Comparison of ENCODE assay signal across 8 cellular contexts in genomic region chr4:138242830-138243149, GRCh38. TPM values are rescaled to one million over a fixed set of nuclear protein-coding genes. Genes with fewer than 3 reads are reported as not detected.
DNase-seq lines count a peak whose midpoint lies in the region; ATAC-seq, FAIRE-seq and TF ChIP-seq lines count a peak whose summit lies in the region.

No MANE protein-coding gene starts in this region.

- peaks cover 27% of the 10 kb centered on the region; the same call in 1 of the 2 replicates for H3K36me3 Mint-ChIP-seq in HFFc6 (ENCODE audit: low read depth)

- H3K4me2 ChIP-seq in HepG2 (ENCODE audit: low read depth, low read length): peak overlapping the region; percentile 77

- H3K27me3 ChIP-seq in HepG2 (ENCODE audit: control insufficient read depth in 1 of 2, insufficient read depth in 2 of 2, low read length in 2 of 2): no peaks in the 10 kb centered on the region; a peak in 1 of 5 replicates

- no peak for TF ChIP-seq POLR2A in HepG2 (IDR thresholded peaks at IDR 0.05; ENCODE audit: insufficient read depth in 1 of 2, low read depth in 2 of 2, low read length in 2 of 2)

- peaks cover 42% of the 10 kb centered on the region for H3K79me2 ChIP-seq in HepG2 (ENCODE audit: insufficient read depth, low read length)

- ATAC-seq in HepG2 (no peak), GM21515 (IDR thresholded peaks at IDR 0.05; ENCODE audit: unreplicated experiment) (no peak)

- intact Hi-C loops in HepG2 (cut with micrococcal nuclease; ENCODE audit: unreplicated experiment): loop anchor here (1.0 to 10.0 kb wide), 4 partner anchors 43 to 315 kb away; no protein-coding TSS in a partner anchor

- H2AFZ ChIP-seq in HepG2 (ENCODE audit: low read length): no peak overlapping the region

- H3K27ac Mint-ChIP-seq in HFFc6: peak overlapping the region; percentile 97

- TSS peak; percentile 98 for BruUV-seq in HepG2 (replicated peaks; lab: Mats Ljungman, UMichigan)

- in situ Hi-C loops in HepG2 (cut with HindIII; ENCODE audit: extremely low pct_ligation_motif_present, low pct_unique_long_range_greater_than_20kb): no loop called here

- FAIRE-seq in HepG2 (lab: Jason Lieb, UNC): no peak

- peaks cover 28% of the 10 kb centered on the region for H3K4me1 ChIP-seq in HepG2 (ENCODE audit: insufficient read depth, low read length)

- no peaks in the 10 kb centered on the region for H3K36me3 ChIP-seq in HepG2 (replicated peaks in 1 of 2; ENCODE audit: control insufficient read depth in 1 of 2, insufficient read depth in 2 of 2, low read length in 2 of 2)

- H3K27ac ChIP-seq in 22Rv1: peak overlapping the region; percentile 99
- H3K27ac ChIP-seq in angular gyrus (ENCODE audit: low read depth, low read length): peak overlapping the region; percentile 34
- peak overlapping the region; percentile 93 for H3K27ac ChIP-seq in HepG2 (ENCODE audit: extremely low read length, insufficient read depth, low read length)

- peaks cover 60% of the 10 kb centered on the region for H3K4me1 Mint-ChIP-seq in HFFc6 (ENCODE audit: low read depth)

- H3K4me3 Mint-ChIP-seq in HFFc6: peak overlapping the region; percentile 91

- TF ChIP-seq EP300 in HepG2 (IDR thresholded peaks at IDR 0.05; ENCODE audit: low read depth in 2 of 2, low read length in 2 of 2) (no peak), HepG2 (CRISPR knock-in tag; IDR thresholded peaks at IDR 0.05; ENCODE audit: borderline replicate concordance) (no peak)

- H3K9ac ChIP-seq in HepG2 (ENCODE audit: insufficient read depth, low read depth, low read length): peak overlapping the region; percentile 63

- no peaks in the 10 kb centered on the region; the same call in 1 of the 2 replicates for H3K9me3 Mint-ChIP-seq in HFFc6

- peaks cover 8% of the 10 kb centered on the region for H3K27me3 Mint-ChIP-seq in HFFc6 (ENCODE audit: insufficient read depth)

- POLR2A ChIA-PET in HepG2 (lab: Yijun Ruan, JAX): interaction anchor here (0.8 to 4.1 kb wide), 13 partner anchors 13 to 773 kb away, joined by 3 to 38 read pairs (median 4); partner anchors contain the start of gene NOCT

- no peak for TF ChIP-seq RAD21 in HepG2 (CRISPR knock-in tag; IDR thresholded peaks at IDR 0.05)

- CTCF ChIA-PET in HepG2 (lab: Yijun Ruan, JAX; ENCODE audit: low intra/inter-chr PET ratio, low total read pairs): no interaction called here

- peak overlapping the region; percentile 31 to 83 (median 54); a peak in 5 of 6 replicates for H3K4me3 ChIP-seq in HepG2 (replicated peaks in 1 of 3; ENCODE audit: insufficient read depth in 1 of 3, low read depth in 2 of 3, low read length in 3 of 3)

- no peak for DNase-seq in HFFc6
- no peak for DNase-seq in HepG2 (ENCODE audit: low spot score)
- no peak for DNase-seq in islet precursor cell
- DNase-seq in occipital lobe (lab: John Stamatoyannopoulos, UW): no peak
- no peak for DNase-seq in DMS 273 treated with DMSO at 0.1 percent for 48 hours (lab: John Stamatoyannopoulos, UW)

- TF ChIP-seq CTCF in 22Rv1 (IDR thresholded peaks at IDR 0.05): no peak
- no peak for TF ChIP-seq CTCF in HFFc6 (IDR thresholded peaks at IDR 0.05)
- TF ChIP-seq CTCF in HepG2 (CRISPR knock-in tag; IDR thresholded peaks at IDR 0.05): no peak

- 89% methylated on average over 1 of the region's 1 CpG for WGBS in HepG2 (ENCODE audit: low lambda C conversion rate)

- peaks cover 16% of the 10 kb centered on the region; the same call in 1 of the 2 replicates for H4K20me1 ChIP-seq in HepG2 (ENCODE audit: insufficient read depth, low read length)

- no peaks in the 10 kb centered on the region for H3K9me3 ChIP-seq in HepG2 (ENCODE audit: low read length)

TF ChIP-seq in HepG2, 621 proteins besides CTCF, POLR2A, EP300 and RAD21 (continues in another document):
- TF ChIP-seq SMARCE1 (IDR thresholded peaks at IDR 0.05; ENCODE audit: borderline replicate concordance): no peak
- TF ChIP-seq ZXDC (CRISPR knock-in tag; IDR thresholded peaks at IDR 0.05): no peak
- TF ChIP-seq HNF1A (IDR thresholded peaks at IDR 0.05; ENCODE audit: low read depth): no peak
- no peak for TF ChIP-seq HNF1A (CRISPR knock-in tag; IDR thresholded peaks at IDR 0.05; ENCODE audit: borderline replicate concordance)
- no peak for TF ChIP-seq SMYD3 (CRISPR knock-in tag; IDR thresholded peaks at IDR 0.05)
- TF ChIP-seq ELF3 (CRISPR knock-in tag; IDR thresholded peaks at IDR 0.05): no peak
- TF ChIP-seq ZNF75D (CRISPR knock-in tag; IDR thresholded peaks at IDR 0.05; ENCODE audit: borderline replicate concordance): no peak
- TF ChIP-seq RFX3 (CRISPR knock-in tag; IDR thresholded peaks at IDR 0.05): no peak
- TF ChIP-seq ZNF720 (CRISPR knock-in tag; IDR thresholded peaks at IDR 0.05): no peak
- no peak for TF ChIP-seq ZNF724P (CRISPR knock-in tag; IDR thresholded peaks at IDR 0.05; ENCODE audit: borderline replicate concordance)

RNA-seq across cellular contexts. Expression of gene SLC7A11, which starts 0.6 kb away (rescaled TPM):
- total RNA-seq in HFFc6 (2021; fragmentation: NEBNext Ultra II Directional; extraction: Animal tissue kit (Norgen Biotek cat#: 25700)): 10 to 100 TPM; 12.0 to 66.1 (median 54.1) TPM
- total RNA-seq in HepG2 (2016; rRNA removed; fragmentation: Illumina TruSeq; extraction: Trizol) (11.9 and 15.7 TPM in 2 replicates), occipital lobe (30.9 TPM)
- total RNA-seq in HepG2 (2016; cell fraction: cytosol; rRNA removed; fragmentation: Illumina TruSeq; extraction: Trizol; ENCODE audit: low read depth): 1.5 and 2.6 TPM in 2 replicates
- 13.1 and 14.5 TPM in 2 replicates for total RNA-seq in HepG2 (2016; cell fraction: insoluble cytoplasmic fraction; rRNA removed; fragmentation: Illumina TruSeq; extraction: Trizol)
- 4.0 and 5.0 TPM in 2 replicates for total RNA-seq in HepG2 (2016; cell fraction: membrane; rRNA removed; fragmentation: Illumina TruSeq; extraction: Trizol)
- total RNA-seq in HepG2 (2016; cell fraction: nucleus; rRNA removed; fragmentation: Illumina TruSeq; extraction: Trizol): 21.1 and 22.8 TPM in 2 replicates
- polyA plus RNA-seq in HepG2 (2011; rRNA removed): 15.9 and 17.5 TPM in 2 replicates
- polyA plus RNA-seq in HepG2 (2011; cell fraction: cytosol; rRNA removed): 5.6 and 9.4 TPM in 2 replicates
- polyA plus RNA-seq in HepG2 (2011; cell fraction: nucleus; rRNA removed): 9.2 and 14.7 TPM in 2 replicates
- polyA plus RNA-seq in HepG2 (2012): 20.4 and 31.0 TPM in 2 replicates
- 0.35 and 0.42 TPM in 2 replicates for polyA plus RNA-seq in HepG2 (2016; cell fraction: cytosol; fragmentation: Illumina TruSeq; extraction: Trizol; ENCODE audit: low read depth)
- polyA plus RNA-seq in HepG2 (2016; cell fraction: insoluble cytoplasmic fraction; fragmentation: Illumina TruSeq; extraction: Trizol; ENCODE audit: low read depth): 5.6 and 6.9 TPM in 2 replicates
- 0.86 and 0.94 TPM in 2 replicates for polyA plus RNA-seq in HepG2 (2016; cell fraction: membrane; fragmentation: Illumina TruSeq; extraction: Trizol; ENCODE audit: low read depth)
- polyA plus RNA-seq in HepG2 (2016; cell fraction: nucleus; fragmentation: Illumina TruSeq; extraction: Trizol; ENCODE audit: insufficient read depth, low read depth): 16.0 and 16.6 TPM in 2 replicates
- 95.4 and 149 TPM in 2 replicates for polyA minus RNA-seq in HepG2 (2011; rRNA and poly(A)+ RNA removed; ENCODE audit: low replicate concordance)
- polyA minus RNA-seq in HepG2 (2011; cell fraction: cytosol; rRNA and poly(A)+ RNA removed): 28.0 and 41.2 TPM in 2 replicates
- 82.7 and 97.5 TPM in 2 replicates for polyA minus RNA-seq in HepG2 (2011; cell fraction: nucleus; rRNA and poly(A)+ RNA removed)

Comparison
In these comparisons a context has a peak if more than half of its experiments do, and no peak if none do; other contexts are left out.
1. H3K27ac ChIP-seq: peak in every context shown above with its lines; median percentile 99 in 22Rv1; 93 in HepG2; 34 in angular gyrus.